ENCODE assay signal across 1 cellular context in genomic region chr3:108118038-108118727, GRCh38.
TF ChIP-seq lines count a peak whose summit lies in the region.

No MANE protein-coding gene starts in this region.

TF ChIP-seq in K562, 482 proteins besides CTCF, POLR2A, EP300 and RAD21:
- TF ChIP-seq MCM5 (IDR thresholded peaks at IDR 0.05; ENCODE audit: low read depth) (no peak), MAZ (CRISPR knock-in tag; conservative IDR thresholded peaks at IDR 0.05 in 1 of 2, IDR thresholded peaks at IDR 0.05 in 1 of 2) (no peak), U2AF1 (optimal IDR thresholded peaks at IDR 0.05; ENCODE audit: low read depth, low read length) (no peak), KLF1 (tag; IDR thresholded peaks at IDR 0.05) (no peak), ZNF316 (IDR thresholded peaks at IDR 0.05) (no peak), WHSC1 (IDR thresholded peaks at IDR 0.05; ENCODE audit: low read length) (no peak), TCF7 (IDR thresholded peaks at IDR 0.05; ENCODE audit: borderline replicate concordance) (no peak), MAX (CRISPR knock-in tag; IDR thresholded peaks at IDR 0.05) (no peak), STAG1 (CRISPR knock-in tag; IDR thresholded peaks at IDR 0.05; ENCODE audit: borderline replicate concordance) (no peak), ID3 (CRISPR knock-in tag; IDR thresholded peaks at IDR 0.05) (no peak), ID3 (tag; IDR thresholded peaks at IDR 0.05) (no peak), NEUROD1 (IDR thresholded peaks at IDR 0.05; ENCODE audit: borderline replicate concordance, low read depth, low read length, partially characterized antibody) (no peak), ZNF395 (CRISPR knock-in tag; IDR thresholded peaks at IDR 0.05) (no peak), NONO (IDR thresholded peaks at IDR 0.05; ENCODE audit: low read depth in 2 of 2, low read length in 1 of 2) (no peak), NFE2L1 (tag; IDR thresholded peaks at IDR 0.05; ENCODE audit: borderline replicate concordance, low read depth) (no peak), ZNF778 (CRISPR knock-in tag; IDR thresholded peaks at IDR 0.05) (no peak), PHF20 (IDR thresholded peaks at IDR 0.05; ENCODE audit: partially characterized antibody) (no peak), MTA2 (IDR thresholded peaks at IDR 0.05; ENCODE audit: low read depth) (no peak)
